19 cellular contexts compared by ENCODE assay signal in genomic region chrX:110097920-110098319, GRCh38.
"Had no signal": no experiment of that assay in that cellular context is flagged by ENCODE, and none has a peak within 500 bp of the region (broad histone marks: within the 10 kb centered on the region; RNA-seq: fewer than 3 reads in every experiment).

No MANE protein-coding gene starts in this region.

- H3K27me3 Mint-ChIP-seq: activated CD4-positive, alpha-beta T cell treated with anti-CD3 and anti-CD28 coated beads, Interleukin-2, amount 10 ng/mL, durations not matched to agents 24 days and 14 days; activated CD8-positive, alpha-beta T cell treated with anti-CD3 and anti-CD28 coated beads for 36 hours; activated naive CD8-positive, alpha-beta T cell treated with anti-CD3 and anti-CD28 coated beads, Interleukin-2, amount 10 ng/mL, durations not matched to agents 7 days and 5 days; activated T-helper 17 cell treated with anti-CD3 and anti-CD28 coated beads, Interleukin-2, amount 50 U/mL, for 72 hours had no signal

- H3K36me3 ChIP-seq: esophagus muscularis mucosa, ovary, sigmoid colon, upper lobe of left lung had no signal

- H3K4me3 Mint-ChIP-seq: activated CD4-positive, alpha-beta T cell treated with anti-CD3 and anti-CD28 coated beads, Interleukin-2, amount 10 ng/mL, durations not matched to agents 24 days and 14 days; activated CD8-positive, alpha-beta T cell treated with anti-CD3 and anti-CD28 coated beads for 36 hours; activated naive CD8-positive, alpha-beta T cell treated with anti-CD3 and anti-CD28 coated beads, Interleukin-2, amount 10 ng/mL, durations not matched to agents 7 days and 5 days; activated T-helper 17 cell treated with anti-CD3 and anti-CD28 coated beads, Interleukin-2, amount 50 U/mL, for 72 hours; natural killer cell; stimulated activated effector memory CD8-positive, alpha-beta T cell treated with anti-CD3 and anti-CD28 coated beads, Interleukin-12 subunit alpha, Interleukin-12 subunit beta, amount 100 ng/mL, for 72 hours had no signal

- H3K27me3 ChIP-seq: esophagus muscularis mucosa, ovary, sigmoid colon, upper lobe of left lung had no signal

- H3K9me3 ChIP-seq: esophagus muscularis mucosa, ovary, sigmoid colon, upper lobe of left lung had no signal

- H3K4me3 ChIP-seq: esophagus muscularis mucosa, ovary, sigmoid colon, stomach, upper lobe of left lung had no signal

- H3K4me1 Mint-ChIP-seq: activated CD4-positive, alpha-beta T cell treated with anti-CD3 and anti-CD28 coated beads, Interleukin-2, amount 10 ng/mL, durations not matched to agents 24 days and 14 days; activated T-helper 17 cell treated with anti-CD3 and anti-CD28 coated beads, Interleukin-2, amount 50 U/mL, for 72 hours had no signal

- ATAC-seq: activated CD8-positive, alpha-beta T cell treated with anti-CD3 and anti-CD28 coated beads for 36 hours; activated T-helper 17 cell treated with anti-CD3 and anti-CD28 coated beads, Interleukin-2, amount 50 U/mL, for 72 hours; stimulated activated effector memory CD8-positive, alpha-beta T cell treated with anti-CD3 and anti-CD28 coated beads, Interleukin-12 subunit alpha, Interleukin-12 subunit beta, amount 100 ng/mL, for 72 hours had no signal

- H3K4me1 ChIP-seq: esophagus muscularis mucosa, sigmoid colon, stomach, upper lobe of left lung had no signal

- H3K36me3 Mint-ChIP-seq: natural killer cell had no signal

- H3K27ac ChIP-seq: esophagus muscularis mucosa, ovary, sigmoid colon, stomach, upper lobe of left lung had no signal

- H3K27ac Mint-ChIP-seq: activated CD4-positive, alpha-beta T cell treated with anti-CD3 and anti-CD28 coated beads, Interleukin-2, amount 10 ng/mL, durations not matched to agents 24 days and 14 days; activated CD8-positive, alpha-beta T cell treated with anti-CD3 and anti-CD28 coated beads for 36 hours; activated naive CD8-positive, alpha-beta T cell treated with anti-CD3 and anti-CD28 coated beads, Interleukin-2, amount 10 ng/mL, durations not matched to agents 7 days and 5 days; activated T-helper 17 cell treated with anti-CD3 and anti-CD28 coated beads, Interleukin-2, amount 50 U/mL, for 72 hours; natural killer cell; stimulated activated effector memory CD8-positive, alpha-beta T cell treated with anti-CD3 and anti-CD28 coated beads, Interleukin-12 subunit alpha, Interleukin-12 subunit beta, amount 100 ng/mL, for 72 hours had no signal

- DNase-seq: activated CD4-positive, alpha-beta T cell treated with anti-CD3 and anti-CD28 coated beads, Interleukin-2, amount 10 ng/mL, durations not matched to agents 24 days and 14 days; activated CD4-positive, CD25-positive, alpha-beta regulatory T cell; activated CD8-positive, alpha-beta T cell treated with anti-CD3 and anti-CD28 coated beads for 36 hours; activated naive CD4-positive, alpha-beta T cell; activated naive CD8-positive, alpha-beta T cell treated with anti-CD3 and anti-CD28 coated beads, Interleukin-2, amount 10 ng/mL, durations not matched to agents 7 days and 5 days; activated T-cell treated with anti-CD3 and anti-CD28 coated beads, Interleukin-2, amount 50 U/mL, for 1 hour; amygdala; dermis blood vessel endothelial cell; effector memory CD4-positive, alpha-beta T cell; natural killer cell; sigmoid colon; stimulated activated CD4-positive, alpha-beta T cell treated with anti-CD3 and anti-CD28 coated beads, Interleukin-4, amount 100 ng/mL, for 24 hours; stomach; T1000; upper lobe of left lung had no signal

- H3K9me3 Mint-ChIP-seq: activated CD4-positive, alpha-beta T cell treated with anti-CD3 and anti-CD28 coated beads, Interleukin-2, amount 10 ng/mL, durations not matched to agents 24 days and 14 days; activated CD8-positive, alpha-beta T cell treated with anti-CD3 and anti-CD28 coated beads for 36 hours; activated T-helper 17 cell treated with anti-CD3 and anti-CD28 coated beads, Interleukin-2, amount 50 U/mL, for 72 hours; stimulated activated effector memory CD8-positive, alpha-beta T cell treated with anti-CD3 and anti-CD28 coated beads, Interleukin-12 subunit alpha, Interleukin-12 subunit beta, amount 100 ng/mL, for 72 hours had no signal
